ENCODE assay signal across 1 cellular context in the genomic region with DNA sequence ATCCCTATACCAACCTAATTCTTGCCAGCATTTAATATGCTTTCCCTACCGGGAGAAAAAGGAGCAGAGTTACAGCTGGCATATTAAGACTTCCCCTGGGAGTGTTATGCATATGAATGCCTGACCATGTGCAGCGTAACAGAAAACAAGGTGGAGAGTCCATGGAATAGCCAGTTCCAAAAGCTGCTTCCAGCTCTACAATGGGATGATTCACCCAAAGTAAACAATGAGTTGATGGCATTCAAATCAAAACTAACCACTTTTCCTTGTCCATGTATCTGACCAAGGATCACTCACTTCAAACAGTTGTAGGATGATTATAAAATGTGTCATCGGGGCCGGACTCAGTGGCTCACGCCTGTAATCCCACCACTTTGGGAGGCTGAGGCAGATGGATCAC.
TF ChIP-seq lines count a peak whose summit lies in the region.

No MANE protein-coding gene starts in this region.

TF ChIP-seq in HepG2, 621 proteins besides CTCF, POLR2A, EP300 and RAD21 (continued from another document):
- TF ChIP-seq, protein P1, sequence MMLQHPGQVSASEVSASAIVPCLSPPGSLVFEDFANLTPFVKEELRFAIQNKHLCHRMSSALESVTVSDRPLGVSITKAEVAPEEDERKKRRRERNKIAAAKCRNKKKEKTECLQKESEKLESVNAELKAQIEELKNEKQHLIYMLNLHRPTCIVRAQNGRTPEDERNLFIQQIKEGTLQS (CRISPR knock-in tag; IDR thresholded peaks at IDR 0.05), result peak; percentile 82
- peak; percentile 67; the same call in 1 of the 2 replicates for TF ChIP-seq RXRB (CRISPR knock-in tag; IDR thresholded peaks at IDR 0.05; ENCODE audit: borderline replicate concordance)
- TF ChIP-seq CREB1 (IDR thresholded peaks at IDR 0.05), result no peak
- TF ChIP-seq CREB1 (CRISPR knock-in tag; IDR thresholded peaks at IDR 0.05), result peak; percentile 30; the same call in 1 of the 2 replicates
- TF ChIP-seq ZNF7 (CRISPR knock-in tag; IDR thresholded peaks at IDR 0.05), result peak; percentile 87
- no peak for TF ChIP-seq ZBTB20 (CRISPR knock-in tag; IDR thresholded peaks at IDR 0.05; ENCODE audit: borderline replicate concordance, low read depth)
- TF ChIP-seq ZNF644 (CRISPR knock-in tag; IDR thresholded peaks at IDR 0.05; ENCODE audit: low read depth), result peak; percentile 80; the same call in 1 of the 2 replicates
- TF ChIP-seq, protein P2, sequence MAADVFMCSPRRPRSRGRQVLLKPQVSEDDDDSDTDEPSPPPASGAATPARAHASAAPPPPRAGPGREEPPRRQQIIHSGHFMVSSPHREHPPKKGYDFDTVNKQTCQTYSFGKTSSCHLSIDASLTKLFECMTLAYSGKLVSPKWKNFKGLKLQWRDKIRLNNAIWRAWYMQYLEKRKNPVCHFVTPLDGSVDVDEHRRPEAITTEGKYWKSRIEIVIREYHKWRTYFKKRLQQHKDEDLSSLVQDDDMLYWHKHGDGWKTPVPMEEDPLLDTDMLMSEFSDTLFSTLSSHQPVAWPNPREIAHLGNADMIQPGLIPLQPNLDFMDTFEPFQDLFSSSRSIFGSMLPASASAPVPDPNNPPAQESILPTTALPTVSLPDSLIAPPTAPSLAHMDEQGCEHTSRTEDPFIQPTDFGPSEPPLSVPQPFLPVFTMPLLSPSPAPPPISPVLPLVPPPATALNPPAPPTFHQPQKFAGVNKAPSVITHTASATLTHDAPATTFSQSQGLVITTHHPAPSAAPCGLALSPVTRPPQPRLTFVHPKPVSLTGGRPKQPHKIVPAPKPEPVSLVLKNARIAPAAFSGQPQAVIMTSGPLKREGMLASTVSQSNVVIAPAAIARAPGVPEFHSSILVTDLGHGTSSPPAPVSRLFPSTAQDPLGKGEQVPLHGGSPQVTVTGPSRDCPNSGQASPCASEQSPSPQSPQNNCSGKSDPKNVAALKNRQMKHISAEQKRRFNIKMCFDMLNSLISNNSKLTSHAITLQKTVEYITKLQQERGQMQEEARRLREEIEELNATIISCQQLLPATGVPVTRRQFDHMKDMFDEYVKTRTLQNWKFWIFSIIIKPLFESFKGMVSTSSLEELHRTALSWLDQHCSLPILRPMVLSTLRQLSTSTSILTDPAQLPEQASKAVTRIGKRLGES (CRISPR knock-in tag; IDR thresholded peaks at IDR 0.05; ENCODE audit: borderline replicate concordance), result no peak
- TF ChIP-seq, protein P3, sequence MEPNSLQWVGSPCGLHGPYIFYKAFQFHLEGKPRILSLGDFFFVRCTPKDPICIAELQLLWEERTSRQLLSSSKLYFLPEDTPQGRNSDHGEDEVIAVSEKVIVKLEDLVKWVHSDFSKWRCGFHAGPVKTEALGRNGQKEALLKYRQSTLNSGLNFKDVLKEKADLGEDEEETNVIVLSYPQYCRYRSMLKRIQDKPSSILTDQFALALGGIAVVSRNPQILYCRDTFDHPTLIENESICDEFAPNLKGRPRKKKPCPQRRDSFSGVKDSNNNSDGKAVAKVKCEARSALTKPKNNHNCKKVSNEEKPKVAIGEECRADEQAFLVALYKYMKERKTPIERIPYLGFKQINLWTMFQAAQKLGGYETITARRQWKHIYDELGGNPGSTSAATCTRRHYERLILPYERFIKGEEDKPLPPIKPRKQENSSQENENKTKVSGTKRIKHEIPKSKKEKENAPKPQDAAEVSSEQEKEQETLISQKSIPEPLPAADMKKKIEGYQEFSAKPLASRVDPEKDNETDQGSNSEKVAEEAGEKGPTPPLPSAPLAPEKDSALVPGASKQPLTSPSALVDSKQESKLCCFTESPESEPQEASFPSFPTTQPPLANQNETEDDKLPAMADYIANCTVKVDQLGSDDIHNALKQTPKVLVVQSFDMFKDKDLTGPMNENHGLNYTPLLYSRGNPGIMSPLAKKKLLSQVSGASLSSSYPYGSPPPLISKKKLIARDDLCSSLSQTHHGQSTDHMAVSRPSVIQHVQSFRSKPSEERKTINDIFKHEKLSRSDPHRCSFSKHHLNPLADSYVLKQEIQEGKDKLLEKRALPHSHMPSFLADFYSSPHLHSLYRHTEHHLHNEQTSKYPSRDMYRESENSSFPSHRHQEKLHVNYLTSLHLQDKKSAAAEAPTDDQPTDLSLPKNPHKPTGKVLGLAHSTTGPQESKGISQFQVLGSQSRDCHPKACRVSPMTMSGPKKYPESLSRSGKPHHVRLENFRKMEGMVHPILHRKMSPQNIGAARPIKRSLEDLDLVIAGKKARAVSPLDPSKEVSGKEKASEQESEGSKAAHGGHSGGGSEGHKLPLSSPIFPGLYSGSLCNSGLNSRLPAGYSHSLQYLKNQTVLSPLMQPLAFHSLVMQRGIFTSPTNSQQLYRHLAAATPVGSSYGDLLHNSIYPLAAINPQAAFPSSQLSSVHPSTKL (CRISPR knock-in tag; IDR thresholded peaks at IDR 0.05), result peak; percentile 63
- TF ChIP-seq CREM (IDR thresholded peaks at IDR 0.05), result peak; percentile 30; the same call in 1 of the 2 replicates
- no peak for TF ChIP-seq CREM (CRISPR knock-in tag; IDR thresholded peaks at IDR 0.05)
- 0 out of 4 replicates have a peak, but pooled peaks of 1 of the 2 experiments have one; percentile 36 for TF ChIP-seq NR2F1 (CRISPR knock-in tag; IDR thresholded peaks at IDR 0.05)
- TF ChIP-seq MIER3 (CRISPR knock-in tag; IDR thresholded peaks at IDR 0.05; ENCODE audit: borderline replicate concordance), result 0 out of 2 replicates have a peak, but pooled peaks have one; percentile 44
- no peak for TF ChIP-seq CCAR2 (optimal IDR thresholded peaks at IDR 0.05; ENCODE audit: low read depth, low read length)
